Comparison of ENCODE assay signal across 8 cellular contexts in the genomic region with DNA sequence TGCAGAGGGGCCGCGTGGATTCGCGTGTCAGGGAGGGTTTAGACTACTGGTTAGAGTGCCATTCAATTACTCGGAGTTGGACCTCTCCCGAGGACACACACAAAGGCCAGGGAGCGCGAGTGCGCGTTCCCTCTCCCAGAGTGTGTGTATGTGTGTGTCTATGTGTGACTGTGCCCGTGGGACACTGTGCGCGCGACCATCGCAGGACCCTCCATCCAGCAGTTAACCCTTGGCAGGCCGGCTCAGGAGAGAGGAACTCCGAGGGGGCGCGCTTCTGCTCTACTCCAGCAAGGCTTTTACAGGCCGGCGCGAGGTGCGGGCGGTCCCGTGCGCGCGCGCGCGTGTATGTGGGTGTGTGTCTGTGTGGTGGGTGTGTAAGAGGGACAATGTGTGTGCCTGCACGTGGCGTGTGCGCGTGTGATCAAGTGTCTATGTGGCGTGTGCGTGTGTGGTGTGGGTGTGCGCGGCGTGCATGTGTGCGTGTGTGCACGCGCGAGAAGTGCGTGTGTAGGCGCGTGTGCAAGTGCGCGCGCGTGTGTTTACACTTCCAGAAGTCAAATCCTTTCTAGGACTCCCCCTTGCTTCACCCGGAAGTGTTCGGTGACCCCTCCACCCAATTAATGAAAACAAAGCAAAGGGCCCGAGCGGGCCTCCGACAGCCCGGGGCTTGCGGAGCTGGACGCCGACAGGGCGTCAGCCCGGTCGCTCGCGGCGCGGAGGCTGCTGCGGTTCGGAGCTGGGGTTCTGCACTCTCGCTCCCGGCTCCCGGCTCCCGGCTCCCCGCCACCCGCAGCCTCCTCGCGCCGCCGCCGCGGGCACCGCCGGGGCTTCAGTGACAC.
DNase-seq lines count a peak whose midpoint lies in the region; ATAC-seq, FAIRE-seq and TF ChIP-seq lines count a peak whose summit lies in the region.

No MANE protein-coding gene starts in this region.

- DNase-seq in A549 (ENCODE audit: low read depth in 1 of 2, low spot score in 1 of 2) (no peak), hepatocyte (ENCODE audit: low spot score) (peak; percentile 49), retina (peak; percentile 87), NCI-H1417 treated with DMSO at 0.1 percent for 48 hours (lab: John Stamatoyannopoulos, UW) (no peak), NCI-H146 treated with DMSO at 0.1 percent for 48 hours (lab: John Stamatoyannopoulos, UW; ENCODE audit: unreplicated experiment) (no peak), NCI-H1105 treated with DMSO at 0.1 percent for 48 hours (lab: John Stamatoyannopoulos, UW) (no peak)

- no peak for TF ChIP-seq EP300 in A549 (IDR thresholded peaks at IDR 0.05)

- in situ Hi-C loops in GM18951 (cut with MboI; ENCODE audit: low sequenced_read_pairs, unreplicated experiment): no loop called here

- peaks cover 22% of the 10 kb centered on the region for H3K27me3 ChIP-seq in hepatocyte

- TF ChIP-seq CTCF in A549 (IDR thresholded peaks at IDR 0.05) (no peak), hepatocyte (IDR thresholded peaks at IDR 0.05; ENCODE audit: poor library complexity) (no peak)

- no peaks in the 10 kb centered on the region for H3K9me3 ChIP-seq in A549
- H3K9me3 ChIP-seq in hepatocyte (ENCODE audit: low read depth): no peaks in the 10 kb centered on the region

- H2AFZ ChIP-seq in hepatocyte: peak overlapping the region; percentile 98

- H3K27ac ChIP-seq in A549 (peak overlapping the region; percentile 25 to 85), angular gyrus (ENCODE audit: low read depth, low read length) (peak overlapping the region; percentile 43), hepatocyte (no peak overlapping the region)

- FAIRE-seq in A549 (lab: Jason Lieb, UNC): no peak

- H3K36me3 ChIP-seq in hepatocyte (replicated peaks; ENCODE audit: insufficient read depth, low read depth): no peaks in the 10 kb centered on the region

- TF ChIP-seq POLR2A in A549 (IDR thresholded peaks at IDR 0.05; ENCODE audit: low read length) (no peak), GM18951 (IDR thresholded peaks at IDR 0.05; ENCODE audit: extremely low read depth, insufficient read depth, insufficient read length) (peak; percentile 36)

- no peak for TF ChIP-seq RAD21 in A549 (conservative IDR thresholded peaks at IDR 0.05 in 1 of 2, IDR thresholded peaks at IDR 0.05 in 1 of 2)

- no peaks in the 10 kb centered on the region for H3K4me1 ChIP-seq in A549
- no peaks in the 10 kb centered on the region for H3K4me1 ChIP-seq in hepatocyte (ENCODE audit: insufficient read depth)

- CTCF ChIA-PET in A549 (lab: Yijun Ruan, JAX): interaction anchor here (1.6 kb wide), 1 partner anchor 9 kb away, joined by 4 read pairs; no protein-coding TSS in a partner anchor

- WGBS in A549 (ENCODE audit: missing lambda C conversion rate): 86% methylated on average over 77 of the region's 83 CpGs
- 17% methylated on average over 69 of the region's 83 CpGs for WGBS in hepatocyte (ENCODE audit: low lambda C conversion rate, missing lambda C conversion rate)

- peak in 1 of 2 experiments; percentile 22; a peak in 3 of 6 replicates for ATAC-seq in A549

- H3K9me2 ChIP-seq in hepatocyte (replicated peaks; ENCODE audit: insufficient read depth): no peaks in the 10 kb centered on the region

- H3K4me3 ChIP-seq in A549 (peak overlapping the region; percentile 37), hepatocyte (peak overlapping the region; percentile 79)

- H3K4me2 ChIP-seq in A549 (peak overlapping the region; percentile 72), hepatocyte (peak overlapping the region; percentile 100)

- POLR2A ChIA-PET in A549 (lab: Yijun Ruan, JAX): no interaction called here

- no peaks in the 10 kb centered on the region for H4K20me1 ChIP-seq in hepatocyte (ENCODE audit: insufficient read depth, poor library complexity, severe bottlenecking)

- H3K79me2 ChIP-seq in hepatocyte: no peaks in the 10 kb centered on the region

TF ChIP-seq in A549, 52 proteins besides CTCF, POLR2A, EP300 and RAD21:
- no peak for TF ChIP-seq JUN (IDR thresholded peaks at IDR 0.05)
- no peak for TF ChIP-seq HOXB13 (CRISPR knock-in tag; IDR thresholded peaks at IDR 0.05; ENCODE audit: low read depth)

Comparison
In these comparisons a context has a peak if more than half of its experiments do, and no peak if none do; other contexts are left out.
1. DNase-seq: peak in hepatocyte (single experiment) and retina (single experiment); none in A549 (0 of 2), NCI-H1417 treated with DMSO at 0.1 percent for 48 hours (single experiment), NCI-H146 treated with DMSO at 0.1 percent for 48 hours (single experiment) and NCI-H1105 treated with DMSO at 0.1 percent for 48 hours (single experiment).